22 cellular contexts compared by ENCODE assay signal in the genomic region with DNA sequence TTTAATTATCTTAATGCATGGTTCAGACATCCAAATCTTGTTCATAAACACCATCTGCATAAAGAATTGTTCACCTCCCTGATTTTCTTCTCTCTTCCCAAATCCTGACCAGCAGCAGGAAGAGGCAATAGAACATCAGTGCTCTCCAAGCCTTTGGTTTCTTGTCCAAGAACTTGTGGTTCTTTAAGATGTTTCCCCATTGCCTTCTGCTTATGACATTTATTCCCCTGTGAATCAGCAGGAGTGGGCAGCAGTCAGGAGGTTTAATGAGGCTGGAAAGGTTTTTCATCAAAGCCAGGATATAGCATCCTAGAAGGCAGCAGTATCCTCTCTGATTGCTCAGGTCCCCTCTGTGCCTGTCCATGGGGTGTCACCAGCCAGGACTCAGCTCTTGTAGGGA.
"Had no signal": no experiment of that assay in that cellular context is flagged by ENCODE, and none has a peak within 500 bp of the region (broad histone marks: within the 10 kb centered on the region; RNA-seq: fewer than 3 reads in every experiment).

No MANE protein-coding gene starts in this region.

- H3K4me3 Mint-ChIP-seq: activated B cell treated with CpG ODN at 0.5 μM for 24 hours; activated CD4-positive, alpha-beta T cell treated with anti-CD3 and anti-CD28 coated beads for 36 hours; activated naive CD4-positive, alpha-beta T cell treated with anti-CD3 and anti-CD28 coated beads for 36 hours; activated naive CD8-positive, alpha-beta T cell treated with anti-CD3 and anti-CD28 coated beads, Interleukin-2, amount 50 U/mL, for 24 hours; mesothelial cell of epicardium; stimulated activated naive CD8-positive, alpha-beta T cell treated with anti-CD3 and anti-CD28 coated beads, Interleukin-15, Interleukin-2, amounts not matched to agents 100 ng/mL and 50 ng/mL, for 24 hours; T-helper 1 cell treated with Interleukin-12 subunit alpha and Interleukin-12 subunit beta and Interleukin-4 antibody, amounts not matched to agents 30 μg/mL and 1 μg/mL, for 36 hours had no signal

- H3K27ac Mint-ChIP-seq: activated B cell treated with CpG ODN at 0.5 μM for 24 hours; activated CD4-positive, alpha-beta T cell treated with anti-CD3 and anti-CD28 coated beads for 36 hours; activated naive CD4-positive, alpha-beta T cell treated with anti-CD3 and anti-CD28 coated beads for 36 hours; activated naive CD8-positive, alpha-beta T cell treated with anti-CD3 and anti-CD28 coated beads, Interleukin-2, amount 50 U/mL, for 24 hours; mesothelial cell of epicardium; stimulated activated naive CD8-positive, alpha-beta T cell treated with anti-CD3 and anti-CD28 coated beads, Interleukin-15, Interleukin-2, amounts not matched to agents 100 ng/mL and 50 ng/mL, for 24 hours; T-helper 1 cell treated with Interleukin-12 subunit alpha and Interleukin-12 subunit beta and Interleukin-4 antibody, amounts not matched to agents 30 μg/mL and 1 μg/mL, for 36 hours had no signal

- ATAC-seq: activated CD4-positive, alpha-beta T cell treated with anti-CD3 and anti-CD28 coated beads for 36 hours; activated naive CD8-positive, alpha-beta T cell treated with anti-CD3 and anti-CD28 coated beads, Interleukin-2, amount 50 U/mL, for 24 hours; esophagus mucosa; gastrocnemius medialis; left ventricle myocardium superior; natural killer cell had no signal

- H3K27me3 ChIP-seq: gastrocnemius medialis, thyroid gland had no signal

- H3K4me3 ChIP-seq: gastrocnemius medialis, thyroid gland had no signal

- H3K27me3 Mint-ChIP-seq: activated B cell treated with CpG ODN at 0.5 μM for 24 hours; activated CD4-positive, alpha-beta T cell treated with anti-CD3 and anti-CD28 coated beads for 36 hours; activated naive CD8-positive, alpha-beta T cell treated with anti-CD3 and anti-CD28 coated beads, Interleukin-2, amount 50 U/mL, for 24 hours; stimulated activated naive CD8-positive, alpha-beta T cell treated with anti-CD3 and anti-CD28 coated beads, Interleukin-15, Interleukin-2, amounts not matched to agents 100 ng/mL and 50 ng/mL, for 24 hours had no signal

- H3K9me3 ChIP-seq: gastrocnemius medialis, thyroid gland had no signal

- H3K9me3 Mint-ChIP-seq: activated B cell treated with CpG ODN at 0.5 μM for 24 hours; activated naive CD4-positive, alpha-beta T cell treated with anti-CD3 and anti-CD28 coated beads for 36 hours; activated naive CD8-positive, alpha-beta T cell treated with anti-CD3 and anti-CD28 coated beads, Interleukin-2, amount 50 U/mL, for 24 hours; mesothelial cell of epicardium; natural killer cell; stimulated activated naive CD8-positive, alpha-beta T cell treated with anti-CD3 and anti-CD28 coated beads, Interleukin-15, Interleukin-2, amounts not matched to agents 100 ng/mL and 50 ng/mL, for 24 hours; T-helper 1 cell treated with Interleukin-12 subunit alpha and Interleukin-12 subunit beta and Interleukin-4 antibody, amounts not matched to agents 30 μg/mL and 1 μg/mL, for 36 hours had no signal

- DNase-seq: activated B cell treated with CpG ODN at 0.5 μM for 24 hours; activated CD4-positive, alpha-beta T cell treated with anti-CD3 and anti-CD28 coated beads for 36 hours; activated CD4-positive, alpha-beta T cell treated with anti-CD3 and anti-CD28 coated beads, Interleukin-2, amount 50 U/mL, for 4 hours; activated naive CD4-positive, alpha-beta T cell treated with anti-CD3 and anti-CD28 coated beads for 36 hours; activated naive CD8-positive, alpha-beta T cell treated with anti-CD3 and anti-CD28 coated beads, Interleukin-2, amount 50 U/mL, for 24 hours; activated T-cell treated with anti-CD3 and anti-CD28 coated beads, Interleukin-2, amount 50 U/mL, for 48 hours; anterior cingulate cortex; central memory CD4-positive, alpha-beta T cell; effector memory CD4-positive, alpha-beta T cell; gastrocnemius medialis; hippocampal formation; left ventricle myocardium superior; mammary epithelial cell; natural killer cell; stimulated activated CD4-positive, alpha-beta T cell treated with anti-CD3 and anti-CD28 coated beads, Interleukin-1b, Interleukin-23, amount 100 ng/mL, for 48 hours; substantia nigra; T1000; thyroid gland had no signal

- H3K27ac ChIP-seq: thyroid gland had no signal
